34 cellular contexts compared by ENCODE assay signal in genomic region chr2:193024791-193025190, GRCh38.
"Had no signal": no experiment of that assay in that cellular context is flagged by ENCODE, and none has a peak within 500 bp of the region (broad histone marks: within the 10 kb centered on the region; RNA-seq: fewer than 3 reads in every experiment).

No MANE protein-coding gene starts in this region.

- H3K4me1 ChIP-seq: adrenal gland, ascending aorta, body of pancreas, breast epithelium had no signal

- H3K27ac ChIP-seq: adrenal gland, ascending aorta, body of pancreas, brain microvascular endothelial cell, breast epithelium, cardiac muscle cell had no signal

- ATAC-seq: activated naive CD4-positive, alpha-beta T cell treated with anti-CD3 and anti-CD28 coated beads, Interleukin-2, amount 50 U/mL, for 72 hours; activated naive CD8-positive, alpha-beta T cell treated with anti-CD3 and anti-CD28 coated beads, Interleukin-2, amount 50 U/mL, for 24 hours; activated T-cell treated with anti-CD3 and anti-CD28 coated beads, Interleukin-2, amount 50 U/mL, for 4 hours; activated T-cell treated with anti-CD3 and anti-CD28 coated beads, Interleukin-2, amount 50 U/mL, for 72 hours; activated T-helper 17 cell treated with anti-CD3 and anti-CD28 coated beads, Interleukin-2, amount 50 U/mL, for 72 hours; body of pancreas had no signal

- H3K4me3 ChIP-seq: adrenal gland, ascending aorta, body of pancreas, breast epithelium, cardiac muscle cell had no signal

- DNase-seq: activated effector memory CD4-positive, alpha-beta T cell treated with anti-CD3 and anti-CD28 coated beads, Interleukin-2, amount 50 U/mL, for 16 hours; activated effector memory CD4-positive, alpha-beta T cell treated with Interleukin-2 at 50 U/mL for 16 hours; activated gamma-delta T cell; activated gamma-delta T cell treated with Interleukin-2 at 50 U/mL for 16 hours; activated naive CD4-positive, alpha-beta T cell; activated naive CD4-positive, alpha-beta T cell treated with anti-CD3 and anti-CD28 coated beads for 36 hours; activated naive CD4-positive, alpha-beta T cell treated with anti-CD3 and anti-CD28 coated beads, Interleukin-2, amount 10 ng/mL, durations not matched to agents 7 days and 5 days; activated naive CD4-positive, alpha-beta T cell treated with anti-CD3 and anti-CD28 coated beads, Interleukin-2, amount 50 U/mL, for 16 hours; activated naive CD4-positive, alpha-beta T cell treated with Interleukin-2 at 50 U/mL for 16 hours; activated naive CD8-positive, alpha-beta T cell treated with anti-CD3 and anti-CD28 coated beads for 36 hours; activated naive CD8-positive, alpha-beta T cell treated with anti-CD3 and anti-CD28 coated beads, Interleukin-2, amount 10 ng/mL, durations not matched to agents 7 days and 5 days; activated naive CD8-positive, alpha-beta T cell treated with anti-CD3 and anti-CD28 coated beads, Interleukin-2, amount 50 U/mL, for 24 hours; activated T-cell treated with anti-CD3 and anti-CD28 coated beads, Interleukin-2, amount 50 U/mL, for 1 hour; activated T-cell treated with anti-CD3 and anti-CD28 coated beads, Interleukin-2, amount 50 U/mL, for 24 hours; activated T-cell treated with anti-CD3 and anti-CD28 coated beads, Interleukin-2, amount 50 U/mL, for 4 hours; activated T-cell treated with anti-CD3 and anti-CD28 coated beads, Interleukin-2, amount 50 U/mL, for 48 hours; activated T-cell treated with anti-CD3 and anti-CD28 coated beads, Interleukin-2, amount 50 U/mL, for 72 hours; adrenal gland; amniotic stem cell; amygdala; anterior cingulate cortex; aorta; body of pancreas; brain microvascular endothelial cell; caudate nucleus; central memory CD4-positive, alpha-beta T cell; cerebellar nuclear complex had no signal

- H3K36me3 ChIP-seq: adrenal gland, ascending aorta, brain microvascular endothelial cell, breast epithelium, cardiac muscle cell had no signal

- H3K27me3 ChIP-seq: adrenal gland, ascending aorta, body of pancreas, brain microvascular endothelial cell, breast epithelium, cardiac muscle cell had no signal

- FAIRE-seq: astrocyte, bronchial epithelial cell had no signal

- H3K9me3 ChIP-seq: adrenal gland, ascending aorta, body of pancreas had no signal
